In the genomic region with DNA sequence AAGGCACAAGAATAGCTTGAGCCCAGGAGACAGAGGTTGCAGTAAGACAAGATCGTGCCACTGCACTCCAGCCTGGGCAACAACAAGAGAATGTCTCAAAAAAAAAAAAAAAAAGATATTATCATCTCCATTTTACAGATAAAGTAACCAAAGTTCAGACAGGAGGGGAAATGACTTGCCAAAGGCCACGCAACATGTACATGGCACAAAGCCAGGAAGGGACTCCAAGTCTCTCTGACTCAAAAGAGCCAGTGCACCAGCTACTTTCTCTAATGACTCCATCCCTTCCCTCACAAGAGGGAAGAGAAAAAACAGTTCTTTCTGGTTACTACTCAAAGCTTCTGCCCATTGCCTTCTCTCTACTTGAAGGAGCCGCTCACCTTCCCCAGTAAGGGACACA, we compare ENCODE assay signal across 1 cellular context.
TF ChIP-seq lines count a peak whose summit lies in the region.

No MANE protein-coding gene starts in this region.

TF ChIP-seq in SK-N-SH, 30 proteins besides CTCF, POLR2A, EP300 and RAD21 (continued from another document):
- TF ChIP-seq, protein P1, sequence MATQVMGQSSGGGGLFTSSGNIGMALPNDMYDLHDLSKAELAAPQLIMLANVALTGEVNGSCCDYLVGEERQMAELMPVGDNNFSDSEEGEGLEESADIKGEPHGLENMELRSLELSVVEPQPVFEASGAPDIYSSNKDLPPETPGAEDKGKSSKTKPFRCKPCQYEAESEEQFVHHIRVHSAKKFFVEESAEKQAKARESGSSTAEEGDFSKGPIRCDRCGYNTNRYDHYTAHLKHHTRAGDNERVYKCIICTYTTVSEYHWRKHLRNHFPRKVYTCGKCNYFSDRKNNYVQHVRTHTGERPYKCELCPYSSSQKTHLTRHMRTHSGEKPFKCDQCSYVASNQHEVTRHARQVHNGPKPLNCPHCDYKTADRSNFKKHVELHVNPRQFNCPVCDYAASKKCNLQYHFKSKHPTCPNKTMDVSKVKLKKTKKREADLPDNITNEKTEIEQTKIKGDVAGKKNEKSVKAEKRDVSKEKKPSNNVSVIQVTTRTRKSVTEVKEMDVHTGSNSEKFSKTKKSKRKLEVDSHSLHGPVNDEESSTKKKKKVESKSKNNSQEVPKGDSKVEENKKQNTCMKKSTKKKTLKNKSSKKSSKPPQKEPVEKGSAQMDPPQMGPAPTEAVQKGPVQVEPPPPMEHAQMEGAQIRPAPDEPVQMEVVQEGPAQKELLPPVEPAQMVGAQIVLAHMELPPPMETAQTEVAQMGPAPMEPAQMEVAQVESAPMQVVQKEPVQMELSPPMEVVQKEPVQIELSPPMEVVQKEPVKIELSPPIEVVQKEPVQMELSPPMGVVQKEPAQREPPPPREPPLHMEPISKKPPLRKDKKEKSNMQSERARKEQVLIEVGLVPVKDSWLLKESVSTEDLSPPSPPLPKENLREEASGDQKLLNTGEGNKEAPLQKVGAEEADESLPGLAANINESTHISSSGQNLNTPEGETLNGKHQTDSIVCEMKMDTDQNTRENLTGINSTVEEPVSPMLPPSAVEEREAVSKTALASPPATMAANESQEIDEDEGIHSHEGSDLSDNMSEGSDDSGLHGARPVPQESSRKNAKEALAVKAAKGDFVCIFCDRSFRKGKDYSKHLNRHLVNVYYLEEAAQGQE (IDR thresholded peaks at IDR 0.05; ENCODE audit: low read depth, low read length): no peak
- TF ChIP-seq SMC3 (IDR thresholded peaks at IDR 0.05; ENCODE audit: low read depth, low read length) (no peak), FOXM1 (IDR thresholded peaks at IDR 0.05; ENCODE audit: low read depth) (no peak), POLR2AphosphoS5 (IDR thresholded peaks at IDR 0.05; ENCODE audit: low read depth, low read length) (no peak), MXI1 (IDR thresholded peaks at IDR 0.05; ENCODE audit: low read depth, low read length) (no peak), FOXJ3 (CRISPR knock-in tag; IDR thresholded peaks at IDR 0.05) (no peak), MEF2A (IDR thresholded peaks at IDR 0.05; ENCODE audit: borderline replicate concordance, low read depth) (no peak)
- TF ChIP-seq, protein P2, sequence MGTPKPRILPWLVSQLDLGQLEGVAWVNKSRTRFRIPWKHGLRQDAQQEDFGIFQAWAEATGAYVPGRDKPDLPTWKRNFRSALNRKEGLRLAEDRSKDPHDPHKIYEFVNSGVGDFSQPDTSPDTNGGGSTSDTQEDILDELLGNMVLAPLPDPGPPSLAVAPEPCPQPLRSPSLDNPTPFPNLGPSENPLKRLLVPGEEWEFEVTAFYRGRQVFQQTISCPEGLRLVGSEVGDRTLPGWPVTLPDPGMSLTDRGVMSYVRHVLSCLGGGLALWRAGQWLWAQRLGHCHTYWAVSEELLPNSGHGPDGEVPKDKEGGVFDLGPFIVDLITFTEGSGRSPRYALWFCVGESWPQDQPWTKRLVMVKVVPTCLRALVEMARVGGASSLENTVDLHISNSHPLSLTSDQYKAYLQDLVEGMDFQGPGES (IDR thresholded peaks at IDR 0.05; ENCODE audit: low read depth, low read length): no peak
- TF ChIP-seq, protein P3, sequence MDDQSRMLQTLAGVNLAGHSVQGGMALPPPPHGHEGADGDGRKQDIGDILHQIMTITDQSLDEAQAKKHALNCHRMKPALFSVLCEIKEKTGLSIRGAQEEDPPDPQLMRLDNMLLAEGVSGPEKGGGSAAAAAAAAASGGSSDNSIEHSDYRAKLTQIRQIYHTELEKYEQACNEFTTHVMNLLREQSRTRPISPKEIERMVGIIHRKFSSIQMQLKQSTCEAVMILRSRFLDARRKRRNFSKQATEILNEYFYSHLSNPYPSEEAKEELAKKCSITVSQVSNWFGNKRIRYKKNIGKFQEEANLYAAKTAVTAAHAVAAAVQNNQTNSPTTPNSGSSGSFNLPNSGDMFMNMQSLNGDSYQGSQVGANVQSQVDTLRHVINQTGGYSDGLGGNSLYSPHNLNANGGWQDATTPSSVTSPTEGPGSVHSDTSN (IDR thresholded peaks at IDR 0.05): no peak
- TF ChIP-seq, protein P4, sequence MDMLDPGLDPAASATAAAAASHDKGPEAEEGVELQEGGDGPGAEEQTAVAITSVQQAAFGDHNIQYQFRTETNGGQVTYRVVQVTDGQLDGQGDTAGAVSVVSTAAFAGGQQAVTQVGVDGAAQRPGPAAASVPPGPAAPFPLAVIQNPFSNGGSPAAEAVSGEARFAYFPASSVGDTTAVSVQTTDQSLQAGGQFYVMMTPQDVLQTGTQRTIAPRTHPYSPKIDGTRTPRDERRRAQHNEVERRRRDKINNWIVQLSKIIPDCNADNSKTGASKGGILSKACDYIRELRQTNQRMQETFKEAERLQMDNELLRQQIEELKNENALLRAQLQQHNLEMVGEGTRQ (IDR thresholded peaks at IDR 0.05; ENCODE audit: borderline replicate concordance, low read depth, low read length): no peak
